In genomic region chr17:57599271-57600045, GRCh38 we compare ENCODE assay signal across 13 cellular contexts.
A peak's percentile ranks its signal among the peaks of the same experiment; 100 is the strongest.
DNase-seq lines count a peak whose midpoint lies in the region; ATAC-seq and TF ChIP-seq lines count a peak whose summit lies in the region.
"Had no signal": no experiment of that assay in that cellular context is flagged by ENCODE, and none has a peak within 500 bp of the region (broad histone marks: within the 10 kb centered on the region; RNA-seq: fewer than 3 reads in every experiment).

No MANE protein-coding gene starts in this region.

- H4K8ac ChIP-seq in neuronal stem cell (ENCODE audit: low read depth, low read length): no peak overlapping the region

- no peak overlapping the region for H2BK15ac ChIP-seq in neuronal stem cell (ENCODE audit: low read length)

- H3K4me2 ChIP-seq in OCI-LY7 (ENCODE audit: low read length) (peak overlapping the region; percentile 38), neuronal stem cell (ENCODE audit: insufficient read depth, low read length, poor library complexity, severe bottlenecking) (no peak overlapping the region)

- no peak overlapping the region for H3K23ac ChIP-seq in neuronal stem cell (ENCODE audit: low read depth, low read length, poor library complexity)

- H3K4me1 ChIP-seq in right cardiac atrium (ENCODE audit: control insufficient read depth, insufficient read depth, low read length) (peaks cover 13% of the 10 kb centered on the region), OCI-LY7 (ENCODE audit: insufficient read depth, low read length, poor library complexity, severe bottlenecking) (peaks cover 61% of the 10 kb centered on the region), upper lobe of right lung (peaks cover 32% of the 10 kb centered on the region), neuronal stem cell (ENCODE audit: control insufficient read depth in 2 of 2, insufficient read depth in 1 of 2, low read depth in 1 of 2, low read length in 2 of 2) (peaks cover 12 to 19% of the 10 kb centered on the region in 2 donors)

- H4K91ac ChIP-seq in neuronal stem cell (ENCODE audit: low read depth, low read length, poor library complexity): no peak overlapping the region

- H2BK12ac ChIP-seq in neuronal stem cell (ENCODE audit: low read length): no peak overlapping the region

- CTCF ChIA-PET in OCI-LY7 (lab: Charles Lee; ENCODE audit: unreplicated experiment): interaction anchor here (1.0 to 1.9 kb wide), 3 partner anchors 47 to 73 kb away, joined by 3 to 8 read pairs (median 6); no protein-coding TSS in a partner anchor

- H2AFZ ChIP-seq in OCI-LY7 (ENCODE audit: low read length) (no peak overlapping the region), neuronal stem cell (ENCODE audit: low read length) (no peak overlapping the region)

- H3K9ac ChIP-seq in neuronal stem cell (ENCODE audit: low read depth, low read length, poor library complexity): no peak overlapping the region

- WGBS in right cardiac atrium: 79% methylated on average over 8 of the region's 8 CpGs
- WGBS in neuronal stem cell (ENCODE audit: extremely low coverage in 2 of 2, insufficient read length in 2 of 2, insufficient replicate concordance in 1 of 2), 2 donors: no CpG with 5 or more reads among the region's 8 CpGs

- intact Hi-C loops in right cardiac atrium (cut with DNase I): loop anchor here in 2 of 4 donors (5.0 to 10.0 kb wide), 5 partner anchors 68 to 235 kb away; no protein-coding TSS in a partner anchor
- intact Hi-C loops in Right ventricle myocardium inferior (cut with DNase I): loop anchor here (5.0 kb wide), 1 partner anchor 148 kb away; the partner anchor contains the start of gene CCDC182
- intact Hi-C loops in OCI-LY7 (cut with micrococcal nuclease; ENCODE audit: unreplicated experiment): loop anchor here (5.0 to 10.0 kb wide), 2 partner anchors 138 to 465 kb away; no protein-coding TSS in a partner anchor
- intact Hi-C loops in upper lobe of right lung (cut with DNase I): no loop called here

- H3K18ac ChIP-seq in neuronal stem cell (ENCODE audit: low read length): no peak overlapping the region

- no peak overlapping the region for H2BK5ac ChIP-seq in neuronal stem cell (ENCODE audit: low read length)

- no peaks in the 10 kb centered on the region for H3K79me2 ChIP-seq in OCI-LY7 (ENCODE audit: insufficient read depth, low read depth, low read length)

- peaks cover 5% of the 10 kb centered on the region for H3K36me3 ChIP-seq in OCI-LY7 (ENCODE audit: insufficient read depth, low read length)
- H3K36me3 ChIP-seq in upper lobe of right lung: no peaks in the 10 kb centered on the region
- H3K36me3 ChIP-seq in neuronal stem cell (replicated peaks in 1 of 2; ENCODE audit: control insufficient read depth in 2 of 2, insufficient read depth in 2 of 2, low read length in 2 of 2): peaks cover 5 to 39% of the 10 kb centered on the region in 2 donors
- H3K36me3 ChIP-seq: HAP-1, SJCRH30, thyroid gland had no signal

- no peak overlapping the region for H3K14ac ChIP-seq in neuronal stem cell (ENCODE audit: low read length)

- no peak overlapping the region for H3K4ac ChIP-seq in neuronal stem cell (ENCODE audit: low read length)

- POLR2A ChIA-PET in OCI-LY7 (lab: Charles Lee): interaction anchor here (1.1 to 2.5 kb wide), 3 partner anchors 24 to 73 kb away, joined by 4 to 6 read pairs (median 4); no protein-coding TSS in a partner anchor

- H3K9me2 ChIP-seq in OCI-LY7 (ENCODE audit: insufficient read depth, low read length): no peaks in the 10 kb centered on the region

- BruUV-seq in OCI-LY7 (replicated peaks; lab: Mats Ljungman, UMichigan): no TSS peak

- H3K4me3 ChIP-seq in right cardiac atrium (ENCODE audit: low read length) (no peak overlapping the region), OCI-LY7 (ENCODE audit: low read depth, low read length, poor library complexity, severe bottlenecking) (no peak overlapping the region), upper lobe of right lung (no peak overlapping the region), neuronal stem cell (ENCODE audit: low read length in 2 of 2) (no peak overlapping the region)
- H3K4me3 ChIP-seq: HAP-1, SJCRH30, thyroid gland had no signal

- TF ChIP-seq CTCF in OCI-LY7 (conservative IDR thresholded peaks at IDR 0.05; ENCODE audit: low read length) (no peak), upper lobe of right lung (IDR thresholded peaks at IDR 0.05) (no peak)

- no peak overlapping the region for H2BK120ac ChIP-seq in neuronal stem cell (ENCODE audit: low read depth, low read length)

- no peak overlapping the region for H2AK5ac ChIP-seq in neuronal stem cell (ENCODE audit: low read depth, low read length)

- ATAC-seq in right cardiac atrium (no peak), Right ventricle myocardium inferior (no peak), upper lobe of right lung (no peak)

- H3K27me3 ChIP-seq in right cardiac atrium (ENCODE audit: control insufficient read depth, insufficient read depth) (no peaks in the 10 kb centered on the region), upper lobe of right lung (no peaks in the 10 kb centered on the region), neuronal stem cell (ENCODE audit: control insufficient read depth in 3 of 3, insufficient read depth in 3 of 3, low read depth in 1 of 3, low read length in 3 of 3) (no peaks in the 10 kb centered on the region)
- H3K27me3 ChIP-seq: SJCRH30, thyroid gland had no signal

- DNase-seq in right cardiac atrium (no peak), Right ventricle myocardium inferior (ENCODE audit: missing footprints) (no peak), OCI-LY7 (ENCODE audit: low spot score) (peak; percentile 50), upper lobe of right lung (peak; percentile 28), NCI-H2107 (lab: John Stamatoyannopoulos, UW) (no peak), AG20443 (ENCODE audit: low spot score) (no peak), neuronal stem cell (ENCODE audit: low spot score) (no peak)
- DNase-seq in central memory CD4-positive, alpha-beta T cell: peak; percentile 28
- DNase-seq: effector CD4-positive, alpha-beta T cell; NCI-H1694; SJCRH30; thyroid gland had no signal

- H3K27ac ChIP-seq in right cardiac atrium (ENCODE audit: low read length): peak overlapping the region; percentile 48
- peak overlapping the region; percentile 50 for H3K27ac ChIP-seq in OCI-LY7 (ENCODE audit: low read depth, low read length, poor library complexity, severe bottlenecking)
- peak overlapping the region; percentile 60 for H3K27ac ChIP-seq in upper lobe of right lung
- no peak overlapping the region for H3K27ac ChIP-seq in neuronal stem cell (replicated peaks; ENCODE audit: low read length)
- H3K27ac ChIP-seq: SJCRH30, thyroid gland had no signal

- H3K9me3 ChIP-seq in right cardiac atrium (ENCODE audit: control insufficient read depth, low read length) (no peaks in the 10 kb centered on the region), OCI-LY7 (ENCODE audit: low read length) (no peaks in the 10 kb centered on the region), upper lobe of right lung (no peaks in the 10 kb centered on the region), neuronal stem cell (replicated peaks in 1 of 2; ENCODE audit: control insufficient read depth in 2 of 2, insufficient read depth in 1 of 2, low read depth in 1 of 2, low read length in 2 of 2) (peaks cover 6 to 13% of the 10 kb centered on the region in 2 donors)
- H3K9me3 ChIP-seq: HAP-1, thyroid gland had no signal

- H3K79me1 ChIP-seq in neuronal stem cell (ENCODE audit: low read depth, low read length): no peaks in the 10 kb centered on the region

- no peaks in the 10 kb centered on the region for H4K20me1 ChIP-seq in OCI-LY7 (ENCODE audit: insufficient read depth, low read length)

Comparison
In these comparisons a context has a peak if more than half of its experiments do, and no peak if none do; other contexts are left out.
1. DNase-seq: peak in OCI-LY7 (single experiment), central memory CD4-positive, alpha-beta T cell (single experiment) and upper lobe of right lung (single experiment); none in right cardiac atrium (0 of 3), Right ventricle myocardium inferior (single experiment), NCI-H2107 (single experiment), AG20443 (single experiment) and neuronal stem cell (single experiment).